16 cellular contexts compared by ENCODE assay signal in the genomic region with DNA sequence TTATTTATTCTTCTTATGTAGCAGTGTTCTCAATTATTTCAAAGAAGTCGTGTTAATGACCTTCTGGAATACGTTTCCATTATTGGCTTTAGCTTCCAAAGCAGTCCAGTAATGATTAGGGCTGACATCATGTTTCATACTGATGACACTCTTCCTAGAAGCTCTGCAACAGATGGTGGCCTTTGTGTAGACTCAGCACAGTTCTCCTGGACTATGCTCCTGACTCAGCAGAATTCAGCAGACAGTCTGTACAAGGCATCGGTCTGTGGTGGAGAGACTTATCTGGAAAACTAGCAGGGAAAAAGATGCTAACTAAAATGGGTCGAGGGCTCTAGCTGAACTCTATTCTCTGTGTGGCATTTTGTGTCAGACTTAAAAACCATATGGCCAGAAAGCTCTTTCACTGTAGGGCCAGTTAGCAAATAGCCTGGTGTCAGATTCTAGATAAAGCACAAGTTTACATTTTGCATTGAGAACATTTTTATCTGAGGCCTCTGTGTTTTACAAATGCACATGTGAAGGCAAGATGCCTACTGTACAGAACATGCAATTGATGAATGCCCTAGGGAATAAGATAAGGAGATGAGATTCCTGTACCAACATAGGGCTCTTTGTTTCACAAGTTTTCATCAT. TPM values are rescaled to one million over a fixed set of nuclear protein-coding genes. Genes with fewer than 3 reads are reported as not detected.
DNase-seq lines count a peak whose midpoint lies in the region; ATAC-seq and TF ChIP-seq lines count a peak whose summit lies in the region.
"Had no signal": no experiment of that assay in that cellular context is flagged by ENCODE, and none has a peak within 500 bp of the region (broad histone marks: within the 10 kb centered on the region; RNA-seq: fewer than 3 reads in every experiment).

No MANE protein-coding gene starts in this region.

- H3K9ac ChIP-seq in fibroblast of lung (ENCODE audit: insufficient read depth, low read length) (no peak overlapping the region), neural progenitor cell (no peak overlapping the region)

- TF ChIP-seq CTCF in GM23338 (conservative IDR thresholded peaks at IDR 0.05; ENCODE audit: low read depth in 2 of 2) (no peak), fibroblast of lung (conservative IDR thresholded peaks at IDR 0.05 in 1 of 2, IDR thresholded peaks at IDR 0.05 in 1 of 2; ENCODE audit: low read depth in 1 of 2, low read length in 2 of 2) (no peak), neural progenitor cell (IDR thresholded peaks at IDR 0.05) (no peak)

- H3K36me3 ChIP-seq in GM23338 (ENCODE audit: insufficient read depth) (no peaks in the 10 kb centered on the region), fibroblast of lung (ENCODE audit: control insufficient read depth, insufficient read depth, low read length) (no peaks in the 10 kb centered on the region), neural progenitor cell (no peaks in the 10 kb centered on the region)

- DNase-seq in GM23338 (ENCODE audit: low spot score) (no peak), NCI-H82 treated with DMSO at 0.1 percent for 48 hours (lab: John Stamatoyannopoulos, UW; ENCODE audit: unreplicated experiment) (peak; percentile 79), fibroblast of lung (ENCODE audit: low read depth in 2 of 2) (peak; percentile 54 to 89), neural progenitor cell (ENCODE audit: low spot score) (no peak), HUDEP-2 (lab: John Stamatoyannopoulos, UW; ENCODE audit: unreplicated experiment in 76 of 76) (no peak), globus pallidus (ENCODE audit: low spot score) (no peak), NCI-H2081 treated with DMSO at 0.1 percent for 48 hours (lab: John Stamatoyannopoulos, UW) (no peak)
- DNase-seq in activated CD4-positive, alpha-beta T cell treated with anti-CD3 and anti-CD28 coated beads for 48 hours: no peak
- DNase-seq: activated B cell treated with CpG ODN at 0.5 μM for 24 hours; activated T-cell treated with anti-CD3 and anti-CD28 coated beads, Interleukin-2, amount 50 U/mL, for 1 hour; CD8-positive, alpha-beta T cell; immature natural killer cell; KG1; NCI-H2171 treated with DMSO at 0.1 percent for 48 hours; stimulated activated CD4-positive, alpha-beta T cell treated with anti-CD3 and anti-CD28 coated beads, Interleukin-1b, Interleukin-23, amount 100 ng/mL, for 48 hours; stimulated activated naive CD4-positive, alpha-beta T cell treated with Interleukin-2 at 50 U/mL for 16 hours had no signal

- H3K27ac Mint-ChIP-seq in GM23338: peak overlapping the region; percentile 81; the same call in 1 of the 2 replicates
- H3K27ac Mint-ChIP-seq in neural progenitor cell: no peak overlapping the region
- H3K27ac Mint-ChIP-seq: activated B cell treated with CpG ODN at 0.5 μM for 24 hours; CD8-positive, alpha-beta T cell; immature natural killer cell had no signal

- H3K4me1 Mint-ChIP-seq in GM23338: peaks cover 37% of the 10 kb centered on the region
- peaks cover 11% of the 10 kb centered on the region for H3K4me1 Mint-ChIP-seq in neural progenitor cell
- H3K4me1 Mint-ChIP-seq: activated B cell treated with CpG ODN at 0.5 μM for 24 hours, immature natural killer cell had no signal

- H3K79me2 ChIP-seq in GM23338 (replicated peaks; ENCODE audit: insufficient read depth) (peaks cover 100% of the 10 kb centered on the region), fibroblast of lung (ENCODE audit: control insufficient read depth, insufficient read depth, low read length) (peaks cover 4% of the 10 kb centered on the region), neural progenitor cell (ENCODE audit: low read depth) (peaks cover 100% of the 10 kb centered on the region)

- H3K4me3 ChIP-seq in GM23338 (no peak overlapping the region), fibroblast of lung (replicated peaks in 1 of 4; ENCODE audit: control extremely low read depth in 1 of 4, insufficient read depth in 1 of 4, low read depth in 3 of 4, low read length in 4 of 4) (no peak overlapping the region), neural progenitor cell (no peak overlapping the region)

- no peaks in the 10 kb centered on the region for H3K9me2 ChIP-seq in GM23338 (ENCODE audit: insufficient read depth)

- H2AFZ ChIP-seq in GM23338 (no peak overlapping the region), fibroblast of lung (ENCODE audit: low read length) (no peak overlapping the region), neural progenitor cell (replicated peaks) (no peak overlapping the region)

- no peaks in the 10 kb centered on the region for H3K27me3 ChIP-seq in GM23338 (ENCODE audit: insufficient read depth)
- H3K27me3 ChIP-seq in fibroblast of lung (ENCODE audit: control insufficient read depth, insufficient read depth, low read length): no peaks in the 10 kb centered on the region
- H3K27me3 ChIP-seq in neural progenitor cell: no peaks in the 10 kb centered on the region

- peaks cover 64% of the 10 kb centered on the region for H3K4me1 ChIP-seq in GM23338 (ENCODE audit: insufficient read depth)
- H3K4me1 ChIP-seq in fibroblast of lung (ENCODE audit: control insufficient read depth, extremely low read depth, insufficient read depth, low read length): peaks cover 8% of the 10 kb centered on the region
- peaks cover 60% of the 10 kb centered on the region for H3K4me1 ChIP-seq in neural progenitor cell

- H3K9me3 ChIP-seq in fibroblast of lung (ENCODE audit: control insufficient read depth, insufficient read depth, low read depth, low read length) (no peaks in the 10 kb centered on the region), neural progenitor cell (ENCODE audit: low read depth) (no peaks in the 10 kb centered on the region)

- H3K27ac ChIP-seq in GM23338 (ENCODE audit: low read depth) (no peak overlapping the region), fibroblast of lung (ENCODE audit: insufficient read depth, low read length) (no peak overlapping the region), neural progenitor cell (peak overlapping the region; percentile 6)

- H3K4me2 ChIP-seq in GM23338 (no peak overlapping the region), fibroblast of lung (ENCODE audit: extremely low read depth, insufficient read depth, low read length) (no peak overlapping the region), neural progenitor cell (no peak overlapping the region)

- no peak for ATAC-seq in GM23338
- ATAC-seq: CD8-positive, alpha-beta T cell had no signal

- H3F3A ChIP-seq in GM23338 (replicated peaks; ENCODE audit: low read depth): no peaks in the 10 kb centered on the region
- peaks cover 21% of the 10 kb centered on the region for H3F3A ChIP-seq in neural progenitor cell (ENCODE audit: low read depth)

- no peaks in the 10 kb centered on the region for H3K9me3 Mint-ChIP-seq in GM23338
- H3K9me3 Mint-ChIP-seq in neural progenitor cell: no peaks in the 10 kb centered on the region
- H3K9me3 Mint-ChIP-seq: activated B cell treated with CpG ODN at 0.5 μM for 24 hours had no signal

- H3K36me3 Mint-ChIP-seq in GM23338 (ENCODE audit: low read depth) (no peaks in the 10 kb centered on the region), neural progenitor cell (peaks cover 3% of the 10 kb centered on the region)
- H3K36me3 Mint-ChIP-seq: CD8-positive, alpha-beta T cell; immature natural killer cell had no signal

- peaks cover 38% of the 10 kb centered on the region for H4K20me1 ChIP-seq in GM23338 (replicated peaks; ENCODE audit: insufficient read depth)
- no peaks in the 10 kb centered on the region for H4K20me1 ChIP-seq in fibroblast of lung (ENCODE audit: control insufficient read depth, extremely low read depth, insufficient read depth, low read length)
- peaks cover 17% of the 10 kb centered on the region for H4K20me1 ChIP-seq in neural progenitor cell (ENCODE audit: low read depth)

- H3K4me3 Mint-ChIP-seq in GM23338: no peak overlapping the region
- no peak overlapping the region for H3K4me3 Mint-ChIP-seq in neural progenitor cell
- H3K4me3 Mint-ChIP-seq: activated B cell treated with CpG ODN at 0.5 μM for 24 hours; CD8-positive, alpha-beta T cell; immature natural killer cell had no signal

- H3K27me3 Mint-ChIP-seq in GM23338 (ENCODE audit: insufficient read depth, low read depth, poor library complexity) (no peaks in the 10 kb centered on the region), neural progenitor cell (ENCODE audit: insufficient read depth, low read depth) (no peaks in the 10 kb centered on the region)
- H3K27me3 Mint-ChIP-seq: activated B cell treated with CpG ODN at 0.5 μM for 24 hours had no signal

TF ChIP-seq in GM23338, 12 proteins besides CTCF, POLR2A, EP300 and RAD21 (continues in another document):
- TF ChIP-seq, protein P1, sequence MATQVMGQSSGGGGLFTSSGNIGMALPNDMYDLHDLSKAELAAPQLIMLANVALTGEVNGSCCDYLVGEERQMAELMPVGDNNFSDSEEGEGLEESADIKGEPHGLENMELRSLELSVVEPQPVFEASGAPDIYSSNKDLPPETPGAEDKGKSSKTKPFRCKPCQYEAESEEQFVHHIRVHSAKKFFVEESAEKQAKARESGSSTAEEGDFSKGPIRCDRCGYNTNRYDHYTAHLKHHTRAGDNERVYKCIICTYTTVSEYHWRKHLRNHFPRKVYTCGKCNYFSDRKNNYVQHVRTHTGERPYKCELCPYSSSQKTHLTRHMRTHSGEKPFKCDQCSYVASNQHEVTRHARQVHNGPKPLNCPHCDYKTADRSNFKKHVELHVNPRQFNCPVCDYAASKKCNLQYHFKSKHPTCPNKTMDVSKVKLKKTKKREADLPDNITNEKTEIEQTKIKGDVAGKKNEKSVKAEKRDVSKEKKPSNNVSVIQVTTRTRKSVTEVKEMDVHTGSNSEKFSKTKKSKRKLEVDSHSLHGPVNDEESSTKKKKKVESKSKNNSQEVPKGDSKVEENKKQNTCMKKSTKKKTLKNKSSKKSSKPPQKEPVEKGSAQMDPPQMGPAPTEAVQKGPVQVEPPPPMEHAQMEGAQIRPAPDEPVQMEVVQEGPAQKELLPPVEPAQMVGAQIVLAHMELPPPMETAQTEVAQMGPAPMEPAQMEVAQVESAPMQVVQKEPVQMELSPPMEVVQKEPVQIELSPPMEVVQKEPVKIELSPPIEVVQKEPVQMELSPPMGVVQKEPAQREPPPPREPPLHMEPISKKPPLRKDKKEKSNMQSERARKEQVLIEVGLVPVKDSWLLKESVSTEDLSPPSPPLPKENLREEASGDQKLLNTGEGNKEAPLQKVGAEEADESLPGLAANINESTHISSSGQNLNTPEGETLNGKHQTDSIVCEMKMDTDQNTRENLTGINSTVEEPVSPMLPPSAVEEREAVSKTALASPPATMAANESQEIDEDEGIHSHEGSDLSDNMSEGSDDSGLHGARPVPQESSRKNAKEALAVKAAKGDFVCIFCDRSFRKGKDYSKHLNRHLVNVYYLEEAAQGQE (IDR thresholded peaks at IDR 0.05; ENCODE audit: unreplicated experiment): no peak
- TF ChIP-seq ZNF331 (CRISPR knock-in tag; IDR thresholded peaks at IDR 0.05; ENCODE audit: low read depth) (no peak), JUNB (IDR thresholded peaks at IDR 0.05; ENCODE audit: unreplicated experiment) (no peak), EZH2phosphoT487 (IDR thresholded peaks at IDR 0.05; ENCODE audit: unreplicated experiment) (no peak)

RNA-seq across cellular contexts. Expression of gene GULP1, which starts 35.1 kb away (rescaled TPM):
- total RNA-seq in GM23338 (2014; rRNA removed; shearing (Covaris generic)): 181 and 200 TPM in 2 replicates
- 75.3 and 94.6 TPM in 2 replicates for polyA plus RNA-seq in GM23338 (2016; fragmentation: Nextera tagmentation; extraction: Ambion mirVana)
- total RNA-seq in fibroblast of lung: 71.7 and 82.4 TPM in 2 replicates
- polyA plus RNA-seq in fibroblast of lung: 43.5 and 53.1 TPM in 2 replicates
- polyA plus RNA-seq in fibroblast of lung (2012): 20.3 and 28.6 TPM in 2 replicates
- polyA minus RNA-seq in fibroblast of lung (ENCODE audit: low replicate concordance): 12.8 and 21.6 TPM in 2 replicates
- total RNA-seq in neural progenitor cell (ENCODE audit: low replicate concordance): 96.6 and 154 TPM in 2 replicates
- total RNA-seq: activated B cell treated with CpG ODN at 0.5 μM for 24 hours; CD8-positive, alpha-beta T cell had no signal
- polyA plus RNA-seq: immature natural killer cell had no signal

Comparison
In these comparisons a context has a peak if more than half of its experiments do, and no peak if none do; other contexts are left out.
1. DNase-seq: peak in NCI-H82 treated with DMSO at 0.1 percent for 48 hours (single experiment) and fibroblast of lung (2 of 2); none in GM23338 (single experiment), neural progenitor cell (single experiment), HUDEP-2 (0 of 76), globus pallidus (single experiment), NCI-H2081 treated with DMSO at 0.1 percent for 48 hours (single experiment) and activated CD4-positive, alpha-beta T cell treated with anti-CD3 and anti-CD28 coated beads for 48 hours (single experiment).